Comparison of ENCODE assay signal across 8 cellular contexts in the genomic region with DNA sequence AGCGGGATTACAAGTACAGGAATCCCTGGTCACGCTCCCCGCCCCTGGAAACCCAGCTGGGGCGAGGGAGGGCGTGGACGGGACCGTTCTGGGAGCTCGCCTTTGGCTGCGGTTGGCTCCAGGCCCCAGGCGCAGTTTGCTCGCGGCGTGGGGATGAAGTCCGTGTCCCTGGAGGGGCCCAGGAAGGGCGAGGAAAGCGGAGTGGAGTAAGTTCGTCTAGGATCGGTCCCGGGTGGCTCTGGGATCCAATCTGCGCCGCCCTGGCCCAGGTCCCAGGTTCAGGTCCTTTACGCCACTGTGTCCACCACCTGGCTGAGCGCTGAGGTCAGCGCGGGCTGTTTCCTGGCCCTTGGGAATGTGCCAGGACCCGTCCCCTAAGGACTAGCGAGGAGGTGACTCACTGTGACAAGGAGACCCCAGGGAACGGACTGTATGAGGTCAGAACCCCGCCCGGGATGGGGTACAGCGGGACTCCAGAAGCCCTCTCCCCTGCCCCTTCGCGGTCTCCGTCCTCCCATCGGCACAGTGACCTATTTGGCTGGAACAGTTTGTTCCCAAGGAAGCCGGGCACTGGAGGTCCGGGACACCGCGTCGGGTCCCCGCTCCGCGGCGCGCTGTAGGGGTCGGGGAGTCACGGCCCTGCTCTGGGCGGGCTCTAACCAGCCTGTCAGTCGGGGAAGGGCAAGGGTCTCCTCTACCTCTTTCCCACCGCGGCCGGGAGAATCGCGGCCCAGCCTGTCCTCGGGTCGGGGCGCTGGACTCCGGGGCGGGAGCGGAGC.
DNase-seq lines count a peak whose midpoint lies in the region; ATAC-seq and TF ChIP-seq lines count a peak whose summit lies in the region.

No MANE protein-coding gene starts in this region.

- in situ Hi-C loops in HAP-1 (cut with MboI; ENCODE audit: low sequenced_read_pairs) = no loop called here

- H3K9me3 ChIP-seq in HAP-1 = no peaks in the 10 kb centered on the region

- peaks cover 10% of the 10 kb centered on the region for H3K4me1 ChIP-seq in HAP-1

- H3K4me3 ChIP-seq in AG10803 (ENCODE audit: low read length) (peak overlapping the region; percentile 99), HAP-1 (peak overlapping the region; percentile 48), choroid plexus epithelial cell (ENCODE audit: low read depth, low read length) (peak overlapping the region; percentile 98)

- H3K36me3 ChIP-seq in HAP-1 (replicated peaks) = no peaks in the 10 kb centered on the region

- no peak for ATAC-seq in GM19023 (IDR thresholded peaks at IDR 0.05; ENCODE audit: unreplicated experiment)
- ATAC-seq in GM19452 (IDR thresholded peaks at IDR 0.05; ENCODE audit: unreplicated experiment) = no peak

- no peaks in the 10 kb centered on the region for H3K27me3 ChIP-seq in HAP-1 (ENCODE audit: low read depth)

- peak; percentile 59 for DNase-seq in AG10803 (ENCODE audit: low read depth)
- peak in 1 of 2 experiments; percentile 51 for DNase-seq in HAP-1 (ENCODE audit: low spot score in 2 of 2)
- DNase-seq in T-helper 1 cell = peak in 4 of 5 donors; percentile 24 to 43 (median 30)
- DNase-seq in choroid plexus epithelial cell (ENCODE audit: low read depth) = peak; percentile 32
- DNase-seq in left kidney (ENCODE audit: low read depth, low spot score) = peak; percentile 68
- peak; percentile 10 to 28 for DNase-seq in stimulated activated CD4-positive, alpha-beta T cell treated with anti-CD3 and anti-CD28 coated beads, Interleukin-4, amount 100 ng/mL, for 4 hours

- TF ChIP-seq CTCF in AG10803 (conservative IDR thresholded peaks at IDR 0.05; ENCODE audit: low read length) (no peak), choroid plexus epithelial cell (conservative IDR thresholded peaks at IDR 0.05; ENCODE audit: low read depth, low read length) (no peak)

Comparison
In these comparisons a context has a peak if more than half of its experiments do, and no peak if none do; other contexts are left out.
1. H3K4me3 ChIP-seq: peak in every context shown above with its lines; median percentile 99 in AG10803; 98 in choroid plexus epithelial cell; 48 in HAP-1.